ENCODE assay signal across 16 cellular contexts in genomic region chr5:35476046-35476445, GRCh38.
"Had no signal": no experiment of that assay in that cellular context is flagged by ENCODE, and none has a peak within 500 bp of the region (broad histone marks: within the 10 kb centered on the region; RNA-seq: fewer than 3 reads in every experiment).

No MANE protein-coding gene starts in this region.

- H3K4me3 Mint-ChIP-seq: natural killer cell, T-helper 17 cell had no signal

- H3K27ac Mint-ChIP-seq: natural killer cell, T-helper 17 cell had no signal

- DNase-seq: activated CD4-positive, CD25-positive, alpha-beta regulatory T cell; activated naive CD4-positive, alpha-beta T cell treated with Interleukin-2 at 50 U/mL for 16 hours; activated T-cell treated with anti-CD3 and anti-CD28 coated beads for 4 hours; cerebellar nuclear complex; effector CD8-positive, alpha-beta T cell; head of caudate nucleus; kidney glomerular epithelial cell; natural killer cell; nucleus accumbens; stimulated activated CD4-positive, alpha-beta T cell treated with anti-CD3 and anti-CD28 coated beads, Interleukin-4, amount 100 ng/mL, for 4 hours; stimulated activated CD8-positive, alpha-beta memory T cell treated with anti-CD3 and anti-CD28 coated beads, Interleukin-4, amount 100 ng/mL, for 48 hours; stimulated activated naive CD4-positive, alpha-beta T cell treated with Interleukin-2 at 50 U/mL for 16 hours; substantia nigra; T-helper 17 cell; transverse colon had no signal

- FAIRE-seq: frontal cortex had no signal

- H3K9me3 Mint-ChIP-seq: natural killer cell had no signal

- ATAC-seq: natural killer cell, T-helper 17 cell had no signal

- H3K36me3 Mint-ChIP-seq: natural killer cell had no signal
